In genomic region chr10:62242965-62243646, GRCh38 we compare ENCODE assay signal across 8 cellular contexts. TPM values are rescaled to one million over a fixed set of nuclear protein-coding genes. Genes with fewer than 3 reads are reported as not detected.
DNase-seq lines count a peak whose midpoint lies in the region; ATAC-seq and TF ChIP-seq lines count a peak whose summit lies in the region.
"Not testable (repeated sequence)": the region's sequence is repeated elsewhere in the genome, so short reads cannot be mapped to it uniquely, and the experiment has no call there.

No MANE protein-coding gene starts in this region.

- TF ChIP-seq CTCF in activated CD8-positive, alpha-beta T cell treated with anti-CD3 and anti-CD28 coated beads for 36 hours (IDR thresholded peaks at IDR 0.05): not testable (repeated sequence)

- not testable (repeated sequence) for H3K36me3 Mint-ChIP-seq in activated CD8-positive, alpha-beta T cell treated with anti-CD3 and anti-CD28 coated beads for 36 hours (ENCODE audit: low read depth); memory B cell

- DNase-seq in GM04504 (ENCODE audit: low read depth) (peak; percentile 89), NOMO-1 treated with DMSO at 0.1 percent for 48 hours (lab: John Stamatoyannopoulos, UW; ENCODE audit: unreplicated experiment) (peak; percentile 81), stromal cell of bone marrow (ENCODE audit: low read depth) (peak; percentile 94)
- DNase-seq in activated CD8-positive, alpha-beta T cell treated with anti-CD3 and anti-CD28 coated beads for 36 hours; memory B cell (ENCODE audit: low spot score in 2 of 2): not testable (repeated sequence)

- H3K4me3 Mint-ChIP-seq in activated CD8-positive, alpha-beta T cell treated with anti-CD3 and anti-CD28 coated beads for 36 hours: peak overlapping the region; percentile 10
- H3K4me3 Mint-ChIP-seq in memory B cell: peak overlapping the region; percentile 16

- intact Hi-C loops in activated CD8-positive, alpha-beta T cell treated with anti-CD3 and anti-CD28 coated beads for 36 hours (cut with micrococcal nuclease): loop anchor here (5.0 kb wide), 2 partner anchors 61 to 341 kb away; partner anchors contain the start of gene ARID5B

- peak overlapping the region; percentile 73 for H3K27ac Mint-ChIP-seq in activated CD8-positive, alpha-beta T cell treated with anti-CD3 and anti-CD28 coated beads for 36 hours
- peak overlapping the region; percentile 86 for H3K27ac Mint-ChIP-seq in memory B cell

- H3K9me3 Mint-ChIP-seq in activated CD8-positive, alpha-beta T cell treated with anti-CD3 and anti-CD28 coated beads for 36 hours; memory B cell: not testable (repeated sequence)

- not testable (repeated sequence) for H3K27me3 Mint-ChIP-seq in activated CD8-positive, alpha-beta T cell treated with anti-CD3 and anti-CD28 coated beads for 36 hours; memory B cell

- CTCF ChIA-PET in activated CD8-positive, alpha-beta T cell treated with anti-CD3 and anti-CD28 coated beads for 36 hours (lab: Charles Lee): interaction anchor here (0.7 to 3.4 kb wide), 15 partner anchors 9 to 346 kb away, joined by 3 to 106 read pairs (median 4); no protein-coding TSS in a partner anchor

- H3K4me1 Mint-ChIP-seq in activated CD8-positive, alpha-beta T cell treated with anti-CD3 and anti-CD28 coated beads for 36 hours (ENCODE audit: low read depth): peaks cover 33% of the 10 kb centered on the region
- peaks cover 12% of the 10 kb centered on the region for H3K4me1 Mint-ChIP-seq in memory B cell

- POLR2A ChIA-PET in activated CD8-positive, alpha-beta T cell treated with anti-CD3 and anti-CD28 coated beads for 36 hours (lab: Charles Lee): interaction anchor here (0.6 to 1.4 kb wide), 10 partner anchors 12 to 457 kb away, joined by 3 to 6 read pairs (median 4); no protein-coding TSS in a partner anchor

- ATAC-seq in GM21515 (IDR thresholded peaks at IDR 0.05; ENCODE audit: unreplicated experiment) (peak; percentile 87), HG03175 (IDR thresholded peaks at IDR 0.05; ENCODE audit: unreplicated experiment) (peak; percentile 97), esophagus mucosa (peak; percentile 88)
- ATAC-seq in activated CD8-positive, alpha-beta T cell treated with anti-CD3 and anti-CD28 coated beads for 36 hours: peak; percentile 10
- not testable (repeated sequence) for ATAC-seq in memory B cell (ENCODE audit: low read depth)

RNA-seq across cellular contexts. Expression of gene RTKN2, which starts 25.5 kb away (rescaled TPM):
- 1 to 10 TPM; 1.1 to 1.4 TPM for total RNA-seq in activated CD8-positive, alpha-beta T cell treated with anti-CD3 and anti-CD28 coated beads for 36 hours
- 8.9 TPM for total RNA-seq in esophagus mucosa
